In genomic region chr5:93076566-93076965, GRCh38 we compare ENCODE assay signal across 17 cellular contexts.
DNase-seq lines count a peak whose midpoint lies in the region; FAIRE-seq lines count a peak whose summit lies in the region.
"Had no signal": no experiment of that assay in that cellular context is flagged by ENCODE, and none has a peak within 500 bp of the region (broad histone marks: within the 10 kb centered on the region; RNA-seq: fewer than 3 reads in every experiment).

No MANE protein-coding gene starts in this region.

- H3K27ac ChIP-seq in ACC112 (ENCODE audit: low read depth, low read length) = peak overlapping the region; percentile 81
- H3K27ac ChIP-seq: RWPE1 had no signal

- H3K27me3 ChIP-seq in ACC112 (ENCODE audit: insufficient read depth, low read length) = no peaks in the 10 kb centered on the region

- DNase-seq in Kasumi-1 (lab: John Stamatoyannopoulos, UW) (peak; percentile 4 to 8), amniotic epithelial cell (ENCODE audit: low read depth) (peak; percentile 72), iris pigment epithelial cell (ENCODE audit: low read depth) (peak; percentile 89), HTR-8/SVneo (ENCODE audit: insufficient read length, low spot score) (no peak), RCC 7860 (ENCODE audit: low spot score) (no peak), NAMALWA (ENCODE audit: low spot score) (no peak)
- no peak for DNase-seq in stimulated activated CD8-positive, alpha-beta memory T cell treated with anti-CD3 and anti-CD28 coated beads, Interleukin-4, amount 100 ng/mL, for 48 hours
- DNase-seq: GOT3, Karpas-422, NCI-H1417, NCI-H1694 treated with DMSO at 0.1 percent for 48 hours, NCI-H2081 treated with DMSO at 0.1 percent for 48 hours, NCI-H2171 treated with DMSO at 0.1 percent for 48 hours, NCI-H526, SHP77 treated with DMSO at 0.1 percent for 48 hours had no signal

- peak overlapping the region; percentile 15 for H2AFZ ChIP-seq in ACC112 (ENCODE audit: low read length, unreplicated experiment)

- FAIRE-seq in HTR-8/SVneo (lab: Jason Lieb, UNC) (no peak), RCC 7860 (lab: Jason Lieb, UNC) (no peak)

- H3K79me2 ChIP-seq in ACC112 (ENCODE audit: control insufficient read depth, insufficient read depth, low read length, unreplicated experiment) = no peaks in the 10 kb centered on the region

- no peak overlapping the region for H3K4me3 ChIP-seq in ACC112 (ENCODE audit: low read depth, low read length)

- no peaks in the 10 kb centered on the region for H3K36me3 ChIP-seq in ACC112 (ENCODE audit: insufficient read depth, low read length)

- peaks cover 58% of the 10 kb centered on the region for H3K4me1 ChIP-seq in ACC112 (ENCODE audit: control insufficient read depth, insufficient read depth, low read length, unreplicated experiment)

Comparison
In these comparisons a context has a peak if more than half of its experiments do, and no peak if none do; other contexts are left out.
1. DNase-seq: peak in Kasumi-1 (2 of 2), amniotic epithelial cell (single experiment) and iris pigment epithelial cell (single experiment); none in HTR-8/SVneo (single experiment), RCC 7860 (single experiment), NAMALWA (single experiment) and stimulated activated CD8-positive, alpha-beta memory T cell treated with anti-CD3 and anti-CD28 coated beads, Interleukin-4, amount 100 ng/mL, for 48 hours (single experiment).